Comparison of ENCODE assay signal across 1 cellular context in the genomic region with DNA sequence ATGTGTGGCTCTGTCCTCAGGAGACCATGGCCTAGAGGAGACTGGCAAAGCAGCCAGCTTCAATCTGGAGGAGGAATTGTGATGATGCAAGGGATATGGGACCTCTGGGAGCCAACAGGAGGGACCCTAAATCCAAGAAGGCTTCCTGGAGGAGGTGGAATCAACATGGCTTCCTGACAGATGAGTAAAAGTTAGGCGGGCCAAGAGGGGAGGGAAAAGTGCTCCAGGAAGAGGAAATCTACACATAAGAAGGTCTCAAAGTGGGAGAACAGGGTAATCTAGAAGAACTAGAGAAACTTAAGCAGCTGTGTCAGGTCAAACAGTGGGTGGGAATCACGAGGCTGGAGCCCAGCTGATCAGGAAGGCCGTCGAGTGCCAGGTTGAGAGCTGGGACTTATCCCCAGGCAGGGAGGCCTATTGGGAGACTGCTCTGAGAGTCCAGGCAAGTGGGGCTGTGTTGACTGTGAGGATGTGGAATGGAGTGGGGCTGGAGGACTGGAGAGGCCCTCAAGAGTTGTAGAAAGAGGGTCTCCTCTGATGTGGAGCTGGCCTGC.
TF ChIP-seq lines count a peak whose summit lies in the region.

No MANE protein-coding gene starts in this region.

TF ChIP-seq in GM12891, 5 proteins besides CTCF, POLR2A, EP300 and RAD21:
- TF ChIP-seq TAF1 (IDR thresholded peaks at IDR 0.05; ENCODE audit: low read depth, low read length), result no peak
- TF ChIP-seq SPI1 (IDR thresholded peaks at IDR 0.05; ENCODE audit: low read depth, low read length), result no peak
- TF ChIP-seq PAX5 (IDR thresholded peaks at IDR 0.05; ENCODE audit: insufficient read depth, low read length, severe bottlenecking), result no peak
- no peak for TF ChIP-seq POU2F2 (IDR thresholded peaks at IDR 0.05; ENCODE audit: low read depth, low read length)
- TF ChIP-seq POLR2AphosphoS5 (IDR thresholded peaks at IDR 0.05; ENCODE audit: low read depth, low read length), result no peak
